ENCODE assay signal across 10 cellular contexts in the genomic region with DNA sequence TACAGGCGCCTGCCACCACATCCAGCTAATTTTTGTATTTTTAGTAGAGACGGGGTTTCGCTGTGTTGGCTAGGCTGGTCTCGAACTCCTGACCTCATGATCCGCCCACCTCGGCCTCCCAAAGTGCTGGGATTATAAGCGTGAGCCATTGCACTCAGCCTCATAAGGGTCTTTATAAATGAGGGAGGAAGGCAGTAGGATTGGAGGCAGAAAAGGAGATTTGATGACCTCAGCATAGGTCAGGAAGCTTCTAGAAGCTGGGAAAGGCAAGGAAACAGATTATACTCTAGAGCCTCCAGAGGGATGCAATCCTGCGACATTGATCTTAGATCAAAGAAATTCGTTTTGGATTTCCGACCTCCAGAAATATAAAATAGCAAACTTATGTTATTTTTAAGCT. TPM values are rescaled to one million over a fixed set of nuclear protein-coding genes. Genes with fewer than 3 reads are reported as not detected.
DNase-seq lines count a peak whose midpoint lies in the region; ATAC-seq and TF ChIP-seq lines count a peak whose summit lies in the region.
"Not testable (repeated sequence)": the region's sequence is repeated elsewhere in the genome, so short reads cannot be mapped to it uniquely, and the experiment has no call there.
"Had no signal": no experiment of that assay in that cellular context is flagged by ENCODE, and none has a peak within 500 bp of the region (broad histone marks: within the 10 kb centered on the region; RNA-seq: fewer than 3 reads in every experiment).

No MANE protein-coding gene starts in this region.

- H3F3A ChIP-seq in GM23338 (replicated peaks; ENCODE audit: low read depth): not testable (repeated sequence)

- peaks cover 72% of the 10 kb centered on the region for H3K4me1 ChIP-seq in BLaER1
- H3K4me1 ChIP-seq in GM23338 (ENCODE audit: insufficient read depth): peaks cover 13% of the 10 kb centered on the region
- H3K4me1 ChIP-seq in OCI-LY3 (ENCODE audit: low read length): peaks cover 72% of the 10 kb centered on the region
- peaks cover 40% of the 10 kb centered on the region for H3K4me1 ChIP-seq in effector memory CD4-positive, alpha-beta T cell (ENCODE audit: control insufficient read depth, insufficient read depth, low read length, poor library complexity, severe bottlenecking)
- peaks cover 33 to 39% of the 10 kb centered on the region in 2 donors for H3K4me1 ChIP-seq in naive thymus-derived CD4-positive, alpha-beta T cell (ENCODE audit: control insufficient read depth in 2 of 2, insufficient read depth in 2 of 2, low read length in 2 of 2)

- H3K9ac ChIP-seq in BLaER1; OCI-LY3 (ENCODE audit: low read length): not testable (repeated sequence)

- intact Hi-C loops in activated CD4-positive, alpha-beta T cell treated with anti-CD3 and anti-CD28 coated beads, Interleukin-2, amount 10 ng/mL, durations not matched to agents 24 days and 14 days (cut with micrococcal nuclease): loop anchor here (2.0 to 5.0 kb wide), 2 partner anchors 140 to 306 kb away; a partner anchor contains a TSS
- intact Hi-C loops in naive thymus-derived CD4-positive, alpha-beta T cell (cut with micrococcal nuclease): loop anchor here (5.0 kb wide), 2 partner anchors 61 to 181 kb away; no protein-coding TSS in a partner anchor

- POLR2A ChIA-PET in naive thymus-derived CD4-positive, alpha-beta T cell (lab: Charles Lee): interaction anchor here (0.8 to 6.2 kb wide), 11 partner anchors 13 to 179 kb away, joined by 3 to 81 read pairs (median 6); a partner anchor contains a TSS

- not testable (repeated sequence) for H3K36me3 Mint-ChIP-seq in GM23338 (ENCODE audit: low read depth); activated CD4-positive, alpha-beta T cell treated with anti-CD3 and anti-CD28 coated beads, Interleukin-2, amount 10 ng/mL, durations not matched to agents 24 days and 14 days (ENCODE audit: low read depth); activated naive CD4-positive, alpha-beta T cell treated with anti-CD3 and anti-CD28 coated beads, Interleukin-2, amount 50 U/mL, for 24 hours; stimulated activated effector memory CD8-positive, alpha-beta T cell treated with anti-CD3 and anti-CD28 coated beads, Interleukin-12 subunit alpha, Interleukin-12 subunit beta, amount 100 ng/mL, for 72 hours
- H3K36me3 Mint-ChIP-seq in naive thymus-derived CD4-positive, alpha-beta T cell: peaks cover 4 to 19% (median 7%) of the 10 kb centered on the region in 5 donors

- CTCF ChIA-PET in naive thymus-derived CD4-positive, alpha-beta T cell (lab: Charles Lee): interaction anchor here (0.7 to 1.6 kb wide), 4 partner anchors 31 to 74 kb away, joined by 3 to 9 read pairs (median 5); no protein-coding TSS in a partner anchor

- H3K9me2 ChIP-seq in GM23338 (ENCODE audit: insufficient read depth): not testable (repeated sequence)

- H3K9me3 ChIP-seq in BLaER1: 0 out of 2 replicates have a peak, but pooled peaks cover 10% of the 10 kb centered on the region
- H3K9me3 ChIP-seq in OCI-LY3 (ENCODE audit: insufficient read depth, low read length); effector memory CD4-positive, alpha-beta T cell (ENCODE audit: control insufficient read depth, low read length); naive thymus-derived CD4-positive, alpha-beta T cell (ENCODE audit: control insufficient read depth in 2 of 3, low read length in 3 of 3): not testable (repeated sequence)

- peaks cover 20% of the 10 kb centered on the region for H3K4me1 Mint-ChIP-seq in GM23338
- H3K4me1 Mint-ChIP-seq in activated CD4-positive, alpha-beta T cell treated with anti-CD3 and anti-CD28 coated beads, Interleukin-2, amount 10 ng/mL, durations not matched to agents 24 days and 14 days: peaks cover 46% of the 10 kb centered on the region
- H3K4me1 Mint-ChIP-seq in activated naive CD4-positive, alpha-beta T cell treated with anti-CD3 and anti-CD28 coated beads, Interleukin-2, amount 50 U/mL, for 24 hours: peaks cover 91% of the 10 kb centered on the region
- H3K4me1 Mint-ChIP-seq in naive thymus-derived CD4-positive, alpha-beta T cell: peaks cover 38 to 82% (median 77%) of the 10 kb centered on the region in 7 donors
- peaks cover 66% of the 10 kb centered on the region for H3K4me1 Mint-ChIP-seq in stimulated activated effector memory CD8-positive, alpha-beta T cell treated with anti-CD3 and anti-CD28 coated beads, Interleukin-12 subunit alpha, Interleukin-12 subunit beta, amount 100 ng/mL, for 72 hours

- not testable (repeated sequence) for H3K4me3 Mint-ChIP-seq in GM23338; activated CD4-positive, alpha-beta T cell treated with anti-CD3 and anti-CD28 coated beads, Interleukin-2, amount 10 ng/mL, durations not matched to agents 24 days and 14 days; activated naive CD4-positive, alpha-beta T cell treated with anti-CD3 and anti-CD28 coated beads, Interleukin-2, amount 50 U/mL, for 24 hours; naive thymus-derived CD4-positive, alpha-beta T cell; stimulated activated effector memory CD8-positive, alpha-beta T cell treated with anti-CD3 and anti-CD28 coated beads, Interleukin-12 subunit alpha, Interleukin-12 subunit beta, amount 100 ng/mL, for 72 hours

- H3K4me2 ChIP-seq in BLaER1 (peak overlapping the region; percentile 94), GM23338 (peak overlapping the region; percentile 46; the same call in 1 of the 2 replicates)
- H3K4me2 ChIP-seq in OCI-LY3 (ENCODE audit: low read length): not testable (repeated sequence)

- not testable (repeated sequence) for H4K20me1 ChIP-seq in BLaER1; GM23338 (replicated peaks; ENCODE audit: insufficient read depth); OCI-LY3 (ENCODE audit: insufficient read depth, low read length)

- not testable (repeated sequence) for DNase-seq in GM23338 (ENCODE audit: low spot score); effector memory CD4-positive, alpha-beta T cell; naive thymus-derived CD4-positive, alpha-beta T cell; stimulated activated effector memory CD8-positive, alpha-beta T cell treated with anti-CD3 and anti-CD28 coated beads, Interleukin-12 subunit alpha, Interleukin-12 subunit beta, amount 100 ng/mL, for 72 hours (ENCODE audit: low spot score in 2 of 2)
- peak; percentile 54 for DNase-seq in activated CD4-positive, alpha-beta T cell treated with anti-CD3 and anti-CD28 coated beads, Interleukin-2, amount 10 ng/mL, durations not matched to agents 24 days and 14 days

- not testable (repeated sequence) for TF ChIP-seq CTCF in GM23338 (conservative IDR thresholded peaks at IDR 0.05; ENCODE audit: low read depth in 2 of 2); OCI-LY3 (IDR thresholded peaks at IDR 0.05; ENCODE audit: low read depth, low read length)

- ATAC-seq in GM23338; naive thymus-derived CD4-positive, alpha-beta T cell; stimulated activated effector memory CD8-positive, alpha-beta T cell treated with anti-CD3 and anti-CD28 coated beads, Interleukin-12 subunit alpha, Interleukin-12 subunit beta, amount 100 ng/mL, for 72 hours: not testable (repeated sequence)

- H2AFZ ChIP-seq in GM23338; OCI-LY3 (ENCODE audit: low read depth, low read length): not testable (repeated sequence)

- not testable (repeated sequence) for H3K27ac Mint-ChIP-seq in GM23338
- peak overlapping the region; percentile 78 for H3K27ac Mint-ChIP-seq in activated CD4-positive, alpha-beta T cell treated with anti-CD3 and anti-CD28 coated beads, Interleukin-2, amount 10 ng/mL, durations not matched to agents 24 days and 14 days
- peak overlapping the region; percentile 72 for H3K27ac Mint-ChIP-seq in activated naive CD4-positive, alpha-beta T cell treated with anti-CD3 and anti-CD28 coated beads, Interleukin-2, amount 50 U/mL, for 24 hours
- peak overlapping the region in 7 of 9 donors; percentile 93 to 99 (median 96) for H3K27ac Mint-ChIP-seq in naive thymus-derived CD4-positive, alpha-beta T cell
- H3K27ac Mint-ChIP-seq in stimulated activated effector memory CD8-positive, alpha-beta T cell treated with anti-CD3 and anti-CD28 coated beads, Interleukin-12 subunit alpha, Interleukin-12 subunit beta, amount 100 ng/mL, for 72 hours: peak overlapping the region; percentile 91

- not testable (repeated sequence) for H3K36me3 ChIP-seq in BLaER1; GM23338 (ENCODE audit: insufficient read depth); OCI-LY3 (replicated peaks; ENCODE audit: low read depth, low read length); effector memory CD4-positive, alpha-beta T cell (ENCODE audit: control insufficient read depth, insufficient read depth, low read length); naive thymus-derived CD4-positive, alpha-beta T cell (ENCODE audit: control insufficient read depth in 2 of 3, insufficient read depth in 3 of 3, low read length in 3 of 3)

- not testable (repeated sequence) for H3K4me3 ChIP-seq in BLaER1; GM23338; OCI-LY3 (ENCODE audit: low read length); effector memory CD4-positive, alpha-beta T cell (ENCODE audit: insufficient read depth, low read depth, low read length, poor library complexity, severe bottlenecking); naive thymus-derived CD4-positive, alpha-beta T cell (ENCODE audit: low read length)

- not testable (repeated sequence) for H3K9me3 Mint-ChIP-seq in GM23338; activated naive CD4-positive, alpha-beta T cell treated with anti-CD3 and anti-CD28 coated beads, Interleukin-2, amount 50 U/mL, for 24 hours; naive thymus-derived CD4-positive, alpha-beta T cell; stimulated activated effector memory CD8-positive, alpha-beta T cell treated with anti-CD3 and anti-CD28 coated beads, Interleukin-12 subunit alpha, Interleukin-12 subunit beta, amount 100 ng/mL, for 72 hours
- peaks cover 11% of the 10 kb centered on the region for H3K9me3 Mint-ChIP-seq in activated CD4-positive, alpha-beta T cell treated with anti-CD3 and anti-CD28 coated beads, Interleukin-2, amount 10 ng/mL, durations not matched to agents 24 days and 14 days

- H3K79me2 ChIP-seq in GM23338 (replicated peaks; ENCODE audit: insufficient read depth); OCI-LY3 (ENCODE audit: low read length): not testable (repeated sequence)

- not testable (repeated sequence) for H3K27me3 ChIP-seq in BLaER1; GM23338 (ENCODE audit: insufficient read depth); OCI-LY3 (ENCODE audit: low read depth, low read length); effector memory CD4-positive, alpha-beta T cell (replicated peaks; ENCODE audit: control insufficient read depth, insufficient read depth, low read length, poor library complexity, severe bottlenecking); naive thymus-derived CD4-positive, alpha-beta T cell (ENCODE audit: control insufficient read depth in 2 of 2, insufficient read depth in 2 of 2, low read length in 2 of 2)

- H3K27me3 Mint-ChIP-seq in GM23338 (ENCODE audit: insufficient read depth, low read depth, poor library complexity); activated CD4-positive, alpha-beta T cell treated with anti-CD3 and anti-CD28 coated beads, Interleukin-2, amount 10 ng/mL, durations not matched to agents 24 days and 14 days; activated naive CD4-positive, alpha-beta T cell treated with anti-CD3 and anti-CD28 coated beads, Interleukin-2, amount 50 U/mL, for 24 hours; naive thymus-derived CD4-positive, alpha-beta T cell: not testable (repeated sequence)

- H3K27ac ChIP-seq in BLaER1 (peak overlapping the region; percentile 82), OCI-LY3 (ENCODE audit: low read length) (peak overlapping the region; percentile 97)
- H3K27ac ChIP-seq in GM23338 (ENCODE audit: low read depth); naive thymus-derived CD4-positive, alpha-beta T cell (ENCODE audit: low read depth, low read length): not testable (repeated sequence)
- peak overlapping the region; percentile 18 for H3K27ac ChIP-seq in effector memory CD4-positive, alpha-beta T cell (ENCODE audit: insufficient read depth, low read length, poor library complexity, severe bottlenecking)

RNA-seq across cellular contexts. Expression of a gene that starts 1.4 kb away (rescaled TPM):
- total RNA-seq in GM23338 (2014; rRNA removed; shearing (Covaris generic)): 0.23 and 0.28 TPM in 2 replicates
- polyA plus RNA-seq in GM23338 (2016; fragmentation: Nextera tagmentation; extraction: Ambion mirVana): 0.10 and 0.11 TPM in 2 replicates
- total RNA-seq in activated CD4-positive, alpha-beta T cell treated with anti-CD3 and anti-CD28 coated beads, Interleukin-2, amount 10 ng/mL, durations not matched to agents 24 days and 14 days: 0.09 TPM in 1 of 2 replicates, not detected in the other
- total RNA-seq in naive thymus-derived CD4-positive, alpha-beta T cell: 1 to 10 TPM in 1 of 5 experiments, under 1 TPM in 4; 0.29 to 1.1 (median 0.66) TPM
- polyA plus RNA-seq in naive thymus-derived CD4-positive, alpha-beta T cell: under 1 TPM; 0.12 to 0.44 TPM
- total RNA-seq: K562, NCI-H460 had no signal
- polyA plus RNA-seq: K562 had no signal
